In genomic region chr1:226711976-226712778, GRCh38 we compare ENCODE assay signal across 8 cellular contexts. TPM values are rescaled to one million over a fixed set of nuclear protein-coding genes. Genes with fewer than 3 reads are reported as not detected.
DNase-seq lines count a peak whose midpoint lies in the region; ATAC-seq and TF ChIP-seq lines count a peak whose summit lies in the region.

No MANE protein-coding gene starts in this region.

- CTCF ChIA-PET in PC-3 (lab: Charles Lee): no interaction called here
- CTCF ChIA-PET in Caco-2 (lab: Charles Lee): interaction anchor here (0.6 kb wide), 1 partner anchor 815 kb away, joined by 3 read pairs; no protein-coding TSS in a partner anchor

- no TSS peak for BruUV-seq in PC-3 (replicated peaks; lab: Mats Ljungman, UMichigan)
- no TSS peak for BruUV-seq in Caco-2 (replicated peaks; lab: Mats Ljungman, UMichigan)

- intact Hi-C loops in thyroid gland (cut with DNase I): no loop called here
- intact Hi-C loops in PC-3 (cut with micrococcal nuclease): no loop called here
- intact Hi-C loops in Caco-2 (cut with micrococcal nuclease; ENCODE audit: unreplicated experiment): no loop called here

- H3K9me3 ChIP-seq in BLaER1 (no peaks in the 10 kb centered on the region), thyroid gland (no peaks in the 10 kb centered on the region), PC-3 (ENCODE audit: low read length) (peaks cover 6% of the 10 kb centered on the region; the same call in 1 of the 2 replicates), Caco-2 (no peaks in the 10 kb centered on the region)

- peak overlapping the region; percentile 53 for H3K4me3 ChIP-seq in BLaER1
- H3K4me3 ChIP-seq in thyroid gland (replicated peaks in 1 of 3): no peak overlapping the region
- no peak overlapping the region for H3K4me3 ChIP-seq in PC-3 (ENCODE audit: low read length)
- no peak overlapping the region for H3K4me3 ChIP-seq in Caco-2 (ENCODE audit: low read depth, low read length)

- peaks cover 4% of the 10 kb centered on the region; the same call in 1 of the 2 replicates for H3K79me2 ChIP-seq in PC-3 (ENCODE audit: low read length)

- peak overlapping the region; percentile 96 for H3K4me2 ChIP-seq in BLaER1
- H3K4me2 ChIP-seq in PC-3 (ENCODE audit: low read length): no peak overlapping the region

- no peaks in the 10 kb centered on the region for H3K27me3 Mint-ChIP-seq in activated naive CD8-positive, alpha-beta T cell treated with anti-CD3 and anti-CD28 coated beads for 36 hours
- no peaks in the 10 kb centered on the region for H3K27me3 Mint-ChIP-seq in Caco-2 (ENCODE audit: insufficient read depth, unreplicated experiment)

- H3K27me3 ChIP-seq in BLaER1 (no peaks in the 10 kb centered on the region), thyroid gland (no peaks in the 10 kb centered on the region), PC-3 (ENCODE audit: low read length) (no peaks in the 10 kb centered on the region), Caco-2 (replicated peaks; ENCODE audit: control insufficient read depth, insufficient read depth, low read length) (no peaks in the 10 kb centered on the region)

- TF ChIP-seq CTCF in thyroid gland (IDR thresholded peaks at IDR 0.05): no peak
- TF ChIP-seq CTCF in PC-3 (conservative IDR thresholded peaks at IDR 0.05; ENCODE audit: low read depth, low read length): no peak
- no peak for TF ChIP-seq CTCF in Caco-2 (IDR thresholded peaks at IDR 0.05; ENCODE audit: insufficient read depth in 1 of 2, low read depth in 1 of 2, low read length in 1 of 2, severe bottlenecking in 1 of 2, unreplicated experiment in 1 of 2)

- 77 to 82% methylated on average over 20 to 22 of the region's 22 CpGs for WGBS in thyroid gland, 2 donors

- H2AFZ ChIP-seq in PC-3 (ENCODE audit: low read length): no peak overlapping the region

- H3K4me1 Mint-ChIP-seq in activated naive CD8-positive, alpha-beta T cell treated with anti-CD3 and anti-CD28 coated beads for 36 hours: peaks cover 91% of the 10 kb centered on the region
- H3K4me1 Mint-ChIP-seq in Caco-2 (ENCODE audit: low read depth, unreplicated experiment): no peaks in the 10 kb centered on the region

- no peak for TF ChIP-seq POLR2A in thyroid gland (IDR thresholded peaks at IDR 0.05)

- no peaks in the 10 kb centered on the region for H3K9me2 ChIP-seq in PC-3 (replicated peaks; ENCODE audit: low read length)

- ATAC-seq in GM19397 (IDR thresholded peaks at IDR 0.05; ENCODE audit: unreplicated experiment) (peak; percentile 70), HG03442 (IDR thresholded peaks at IDR 0.05; ENCODE audit: unreplicated experiment) (peak; percentile 79), PC-3 (no peak)

- peak overlapping the region; percentile 98 for H3K27ac Mint-ChIP-seq in activated naive CD8-positive, alpha-beta T cell treated with anti-CD3 and anti-CD28 coated beads for 36 hours
- no peak overlapping the region for H3K27ac Mint-ChIP-seq in Caco-2 (ENCODE audit: unreplicated experiment)

- H4K20me1 ChIP-seq in BLaER1 (peaks cover 33% of the 10 kb centered on the region), PC-3 (ENCODE audit: low read length) (no peaks in the 10 kb centered on the region)

- peak; percentile 73 for DNase-seq in activated naive CD8-positive, alpha-beta T cell treated with anti-CD3 and anti-CD28 coated beads for 36 hours
- DNase-seq in thyroid gland (no peak), PC-3 (no peak), Caco-2 (no peak), NOMO-1 treated with dmso at 0.1 percent for 144 hours (lab: John Stamatoyannopoulos, UW; ENCODE audit: unreplicated experiment) (no peak)

- H3K9me3 Mint-ChIP-seq in activated naive CD8-positive, alpha-beta T cell treated with anti-CD3 and anti-CD28 coated beads for 36 hours: peaks cover 10% of the 10 kb centered on the region
- no peaks in the 10 kb centered on the region for H3K9me3 Mint-ChIP-seq in Caco-2 (ENCODE audit: unreplicated experiment)

- POLR2A ChIA-PET in PC-3 (lab: Charles Lee; ENCODE audit: unreplicated experiment): no interaction called here
- POLR2A ChIA-PET in Caco-2 (lab: Charles Lee): no interaction called here

- peaks cover 20% of the 10 kb centered on the region for H3K36me3 ChIP-seq in BLaER1
- H3K36me3 ChIP-seq in thyroid gland: no peaks in the 10 kb centered on the region
- peaks cover 10% of the 10 kb centered on the region; the same call in 1 of the 2 replicates for H3K36me3 ChIP-seq in PC-3 (ENCODE audit: low read depth, low read length)
- H3K36me3 ChIP-seq in Caco-2 (ENCODE audit: control insufficient read depth, insufficient read depth, low read length): no peaks in the 10 kb centered on the region

- H3K4me3 Mint-ChIP-seq in activated naive CD8-positive, alpha-beta T cell treated with anti-CD3 and anti-CD28 coated beads for 36 hours: peak overlapping the region; percentile 26
- no peak overlapping the region for H3K4me3 Mint-ChIP-seq in Caco-2 (ENCODE audit: unreplicated experiment)

- peak overlapping the region; percentile 71 for H3K9ac ChIP-seq in BLaER1
- H3K9ac ChIP-seq in PC-3 (ENCODE audit: low read length): no peak overlapping the region

- peaks cover 53% of the 10 kb centered on the region for H3K36me3 Mint-ChIP-seq in activated naive CD8-positive, alpha-beta T cell treated with anti-CD3 and anti-CD28 coated beads for 36 hours
- no peaks in the 10 kb centered on the region for H3K36me3 Mint-ChIP-seq in Caco-2 (ENCODE audit: insufficient read depth, unreplicated experiment)

- no peaks in the 10 kb centered on the region for H3F3A ChIP-seq in PC-3 (ENCODE audit: low read length, unreplicated experiment)

- H3K27ac ChIP-seq in BLaER1: peak overlapping the region; percentile 85
- H3K27ac ChIP-seq in thyroid gland: peak overlapping the region in 2 of 3 donors; percentile 31 to 51
- no peak overlapping the region for H3K27ac ChIP-seq in PC-3 (ENCODE audit: low read length)

- H3K4me1 ChIP-seq in BLaER1 (peaks cover 91% of the 10 kb centered on the region), thyroid gland (peaks cover 0 to 29% of the 10 kb centered on the region in 2 donors), PC-3 (ENCODE audit: insufficient read depth, low read length) (peaks cover 34% of the 10 kb centered on the region), Caco-2 (no peaks in the 10 kb centered on the region)

RNA-seq across cellular contexts. Expression of gene ITPKB, which starts 26.9 kb away (rescaled TPM):
- total RNA-seq in activated naive CD8-positive, alpha-beta T cell treated with anti-CD3 and anti-CD28 coated beads for 36 hours: 10 to 100 TPM; 30.7 to 30.8 TPM
- 10 to 100 TPM; 19.1 to 24.0 (median 22.2) TPM for total RNA-seq in thyroid gland
- total RNA-seq in PC-3 (2014; rRNA removed): 17.7 and 24.1 TPM in 2 replicates
- total RNA-seq in Caco-2 (2022): 4.4 and 5.2 TPM in 2 replicates
